Comparison of ENCODE assay signal across 11 cellular contexts in the genomic region with DNA sequence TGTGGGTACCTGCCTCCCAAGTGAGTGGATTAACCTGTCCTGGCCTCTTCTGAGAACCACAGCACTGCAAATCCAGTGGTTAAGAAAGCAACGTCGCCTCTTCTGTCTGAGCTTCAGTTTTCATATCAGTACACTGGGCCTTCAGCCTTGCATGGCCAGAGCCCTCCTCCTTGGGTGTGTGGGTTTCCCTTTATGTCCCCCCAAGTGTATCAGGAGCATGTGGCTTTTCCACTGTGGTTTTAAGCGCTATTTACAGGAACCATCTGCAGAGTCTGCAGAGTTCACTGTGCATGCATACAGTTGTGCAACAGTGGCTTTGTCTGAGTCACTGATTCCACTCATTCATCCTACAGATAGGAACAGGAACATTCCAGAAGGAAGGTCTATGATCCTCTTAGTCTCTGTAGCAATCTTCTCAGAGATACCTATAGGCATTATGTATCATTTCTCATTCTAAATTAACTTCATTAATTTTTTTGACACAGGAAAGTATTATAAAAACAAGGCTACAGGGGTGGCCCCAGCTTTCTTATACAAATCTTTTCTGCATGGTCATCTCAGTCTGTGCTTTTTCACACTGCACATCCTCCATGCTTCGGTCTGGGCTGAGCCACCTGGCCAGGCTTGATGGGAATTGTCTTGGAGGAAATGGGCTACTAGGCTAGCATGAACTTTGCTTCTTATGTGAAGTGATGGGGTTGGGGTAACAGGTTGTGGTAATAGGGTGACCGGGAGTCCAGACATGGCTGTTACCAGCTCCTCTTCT. TPM values are rescaled to one million over a fixed set of nuclear protein-coding genes. Genes with fewer than 3 reads are reported as not detected.
DNase-seq lines count a peak whose midpoint lies in the region; ATAC-seq and TF ChIP-seq lines count a peak whose summit lies in the region.
"Had no signal": no experiment of that assay in that cellular context is flagged by ENCODE, and none has a peak within 500 bp of the region (broad histone marks: within the 10 kb centered on the region; RNA-seq: fewer than 3 reads in every experiment).

No MANE protein-coding gene starts in this region.

- no peaks in the 10 kb centered on the region for H3K79me2 ChIP-seq in DND-41 (ENCODE audit: insufficient read depth, low read length)

- H3K4me1 ChIP-seq in DND-41 (ENCODE audit: insufficient read depth, low read length) (no peaks in the 10 kb centered on the region), lung (ENCODE audit: control insufficient read depth in 2 of 2, insufficient read depth in 2 of 2, low read length in 2 of 2) (peaks cover 0 to 2% of the 10 kb centered on the region in 2 donors), thyroid gland (no peaks in the 10 kb centered on the region)

- peak; percentile 45; the same call in 2 of the 3 replicates for ATAC-seq in DND-41 (ENCODE audit: insufficient read depth, low read depth)
- peak; percentile 70 for ATAC-seq in lung (ENCODE audit: insufficient read depth, low FRiP score)
- no peak for ATAC-seq in HG03025 (IDR thresholded peaks at IDR 0.05; ENCODE audit: low FRiP score, unreplicated experiment)

- no peak overlapping the region for H2AFZ ChIP-seq in DND-41 (ENCODE audit: low read depth, low read length)

- in situ Hi-C loops in KBM-7 (cut with MboI; ENCODE audit: low pct_unique_long_range_greater_than_20kb, low sequenced_read_pairs) = no loop called here
- in situ Hi-C loops in astrocyte of the spinal cord (cut with HindIII; ENCODE audit: low sequenced_read_pairs) = no loop called here

- H3K9me3 ChIP-seq in DND-41 (ENCODE audit: insufficient read depth, low read length, severe bottlenecking) (peaks cover 4% of the 10 kb centered on the region), lung (ENCODE audit: control insufficient read depth in 2 of 2, insufficient read depth in 1 of 2, low read length in 1 of 2) (no peaks in the 10 kb centered on the region), thyroid gland (no peaks in the 10 kb centered on the region)

- no peak overlapping the region for H3K9ac ChIP-seq in DND-41 (ENCODE audit: low read depth, low read length)

- no peak overlapping the region for H3K4me2 ChIP-seq in DND-41 (ENCODE audit: insufficient read depth, low read length)

- WGBS in lung, 2 donors = 39 to 66% methylated on average over 5 of the region's 5 CpGs
- 85 to 94% methylated on average over 5 of the region's 5 CpGs for WGBS in thyroid gland, 2 donors

- H3K4me3 ChIP-seq in DND-41 (ENCODE audit: low read depth in 1 of 2, low read length in 2 of 2) (no peak overlapping the region), astrocyte of the spinal cord (ENCODE audit: low read depth, low read length) (no peak overlapping the region), lung (no peak overlapping the region), thyroid gland (replicated peaks in 1 of 3) (no peak overlapping the region)

- H4K20me1 ChIP-seq in DND-41 (ENCODE audit: insufficient read depth, low read length) = no peaks in the 10 kb centered on the region

- intact Hi-C loops in thyroid gland (cut with DNase I) = no loop called here

- no peak for TF ChIP-seq POLR2A in thyroid gland (IDR thresholded peaks at IDR 0.05)

- no peak overlapping the region for H3K27ac ChIP-seq in DND-41 (ENCODE audit: low read length)
- no peak overlapping the region for H3K27ac ChIP-seq in lung (ENCODE audit: low read depth in 1 of 2, low read length in 1 of 2)
- H3K27ac ChIP-seq in thyroid gland = no peak overlapping the region

- no peaks in the 10 kb centered on the region for H3K27me3 ChIP-seq in DND-41 (ENCODE audit: insufficient read depth, low read length, poor library complexity)
- H3K27me3 ChIP-seq in lung (ENCODE audit: control insufficient read depth, insufficient read depth) = no peaks in the 10 kb centered on the region
- no peaks in the 10 kb centered on the region for H3K27me3 ChIP-seq in thyroid gland

- DNase-seq in DND-41 (no peak), KBM-7 (peak; percentile 69), astrocyte of the spinal cord (ENCODE audit: low read depth, low spot score) (peak; percentile 38), lung (ENCODE audit: low spot score) (no peak), NCI-H526 treated with DMSO at 0.1 percent for 48 hours (lab: John Stamatoyannopoulos, UW) (no peak), thyroid gland (no peak), NCI-H1417 (lab: John Stamatoyannopoulos, UW) (no peak)
- DNase-seq: DMS 273 treated with DMSO at 0.1 percent for 48 hours; stimulated activated CD4-positive, alpha-beta T cell treated with anti-CD3 and anti-CD28 coated beads, Interleukin-4, amount 100 ng/mL, for 24 hours had no signal

- TF ChIP-seq CTCF in DND-41 (IDR thresholded peaks at IDR 0.05; ENCODE audit: borderline replicate concordance, extremely low read depth, low read length, poor library complexity, severe bottlenecking) = no peak
- no peak for TF ChIP-seq CTCF in astrocyte of the spinal cord (IDR thresholded peaks at IDR 0.05; ENCODE audit: low read depth, low read length)
- TF ChIP-seq CTCF in lung (IDR thresholded peaks at IDR 0.05; ENCODE audit: control extremely low read depth, extremely low read depth) = no peak
- TF ChIP-seq CTCF in thyroid gland (IDR thresholded peaks at IDR 0.05) = no peak

- H3K36me3 ChIP-seq in DND-41 (ENCODE audit: insufficient read depth, low read length) = no peaks in the 10 kb centered on the region
- H3K36me3 ChIP-seq in lung (ENCODE audit: control insufficient read depth in 2 of 2, insufficient read depth in 2 of 2, low read length in 2 of 2) = no peaks in the 10 kb centered on the region
- H3K36me3 ChIP-seq in thyroid gland = no peaks in the 10 kb centered on the region

RNA-seq across cellular contexts. Expression of a gene that starts 17.1 kb away (rescaled TPM):
- total RNA-seq in lung (under 1 TPM in 1 of 2 donors, not detected in 1; 0.06 TPM), thyroid gland (not detected)
- not detected for polyA plus RNA-seq in lung
- total RNA-seq: dermis microvascular lymphatic vessel endothelial cell had no signal

Comparison
In these comparisons a context has a peak if more than half of its experiments do, and no peak if none do; other contexts are left out.
1. DNase-seq: peak in KBM-7 (single experiment) and astrocyte of the spinal cord (single experiment); none in DND-41 (single experiment), lung (single experiment), NCI-H526 treated with DMSO at 0.1 percent for 48 hours (single experiment), thyroid gland (0 of 2) and NCI-H1417 (0 of 3).